In genomic region chr1:73593379-73593778, GRCh38 we compare ENCODE assay signal across 10 cellular contexts.
A peak's percentile ranks its signal among the peaks of the same experiment; 100 is the strongest.
DNase-seq lines count a peak whose midpoint lies in the region; ATAC-seq and TF ChIP-seq lines count a peak whose summit lies in the region.
"Had no signal": no experiment of that assay in that cellular context is flagged by ENCODE, and none has a peak within 500 bp of the region (broad histone marks: within the 10 kb centered on the region; RNA-seq: fewer than 3 reads in every experiment).

No MANE protein-coding gene starts in this region.

- no peak overlapping the region for H3K4me3 Mint-ChIP-seq in activated T-cell treated with anti-CD3 and anti-CD28 coated beads, Interleukin-2, amount 50 U/mL, for 72 hours
- H3K4me3 Mint-ChIP-seq: T-helper 1 cell treated with Interleukin-12 subunit alpha and Interleukin-12 subunit beta and Interleukin-4 antibody, amounts not matched to agents 30 μg/mL and 1 μg/mL, for 36 hours had no signal

- peaks cover 6 to 9% of the 10 kb centered on the region in 2 donors for H3K9me3 Mint-ChIP-seq in activated T-cell treated with anti-CD3 and anti-CD28 coated beads, Interleukin-2, amount 50 U/mL, for 72 hours

- TF ChIP-seq CTCF in A673 (conservative IDR thresholded peaks at IDR 0.05; ENCODE audit: low read depth, low read length) = no peak

- no peak overlapping the region for H3K4me3 ChIP-seq in A673 (ENCODE audit: low read depth, low read length, poor library complexity, severe bottlenecking)

- H3K4me1 Mint-ChIP-seq in activated T-cell treated with anti-CD3 and anti-CD28 coated beads, Interleukin-2, amount 50 U/mL, for 72 hours (ENCODE audit: low read depth) = no peaks in the 10 kb centered on the region

- POLR2A ChIA-PET in A673 (lab: Charles Lee; ENCODE audit: low non-redundant PET) = interaction anchor here (0.7 kb wide), 1 partner anchor 17 kb away, joined by 3 read pairs; no protein-coding TSS in a partner anchor

- H3K27ac ChIP-seq in A673 (ENCODE audit: low read depth, low read length, poor library complexity, severe bottlenecking) = no peak overlapping the region

- ATAC-seq in activated T-cell treated with anti-CD3 and anti-CD28 coated beads, Interleukin-2, amount 50 U/mL, for 72 hours (replicated peaks in 1 of 2) = no peak
- ATAC-seq in HG03520 (IDR thresholded peaks at IDR 0.05; ENCODE audit: unreplicated experiment) = no peak

- intact Hi-C loops in A673 (cut with micrococcal nuclease; ENCODE audit: unreplicated experiment) = no loop called here
- intact Hi-C loops in posterior cingulate gyrus (cut with DNase I) = no loop called here

- in situ Hi-C loops in KBM-7 (cut with MboI; ENCODE audit: low pct_unique_long_range_greater_than_20kb, low sequenced_read_pairs) = no loop called here

- peaks cover 0 to 3% of the 10 kb centered on the region in 2 donors for H3K36me3 Mint-ChIP-seq in activated T-cell treated with anti-CD3 and anti-CD28 coated beads, Interleukin-2, amount 50 U/mL, for 72 hours (ENCODE audit: insufficient read depth in 2 of 2)

- CTCF ChIA-PET in A673 (lab: Charles Lee) = no interaction called here

- H3K27me3 Mint-ChIP-seq in activated T-cell treated with anti-CD3 and anti-CD28 coated beads, Interleukin-2, amount 50 U/mL, for 72 hours (ENCODE audit: low read depth) = no peaks in the 10 kb centered on the region

- peak; percentile 54 for DNase-seq in A673 (ENCODE audit: low spot score)
- peak; percentile 43 for DNase-seq in KBM-7
- peak; percentile 3 for DNase-seq in amniotic epithelial cell (ENCODE audit: low read depth)
- DNase-seq in left kidney (ENCODE audit: low read depth, low spot score) = peak; percentile 47
- DNase-seq in NCI-H2107 treated with DMSO at 0.1 percent for 48 hours (lab: John Stamatoyannopoulos, UW; ENCODE audit: unreplicated experiment) = no peak
- no peak for DNase-seq in posterior cingulate gyrus
- no peak for DNase-seq in activated T-cell treated with anti-CD3 and anti-CD28 coated beads, Interleukin-2, amount 50 U/mL, for 72 hours
- DNase-seq: DMS 273 treated with DMSO at 0.1 percent for 48 hours had no signal

- peaks cover 4% of the 10 kb centered on the region for H3K4me1 ChIP-seq in A673 (ENCODE audit: insufficient read depth, low read length, poor library complexity, severe bottlenecking)

- no TSS peak for BruUV-seq in A673 (replicated peaks; lab: Mats Ljungman, UMichigan)

- H3K9me3 ChIP-seq in A673 (ENCODE audit: low read depth, low read length, poor library complexity, severe bottlenecking) = no peaks in the 10 kb centered on the region

- no peaks in the 10 kb centered on the region for H3K27me3 ChIP-seq in A673 (replicated peaks; ENCODE audit: insufficient read depth, low read depth, low read length, poor library complexity)

- H3K27ac Mint-ChIP-seq in activated T-cell treated with anti-CD3 and anti-CD28 coated beads, Interleukin-2, amount 50 U/mL, for 72 hours = no peak overlapping the region
- H3K27ac Mint-ChIP-seq: T-helper 1 cell treated with Interleukin-12 subunit alpha and Interleukin-12 subunit beta and Interleukin-4 antibody, amounts not matched to agents 30 μg/mL and 1 μg/mL, for 36 hours had no signal

- no peaks in the 10 kb centered on the region for H3K36me3 ChIP-seq in A673 (ENCODE audit: insufficient read depth, low read length, poor library complexity, severe bottlenecking)

Comparison
In these comparisons a context has a peak if more than half of its experiments do, and no peak if none do; other contexts are left out.
1. DNase-seq: peak in A673 (single experiment), KBM-7 (single experiment), amniotic epithelial cell (single experiment) and left kidney (single experiment); none in NCI-H2107 treated with DMSO at 0.1 percent for 48 hours (single experiment), posterior cingulate gyrus (0 of 10) and activated T-cell treated with anti-CD3 and anti-CD28 coated beads, Interleukin-2, amount 50 U/mL, for 72 hours (0 of 2).